ENCODE assay signal across 17 cellular contexts in the genomic region with DNA sequence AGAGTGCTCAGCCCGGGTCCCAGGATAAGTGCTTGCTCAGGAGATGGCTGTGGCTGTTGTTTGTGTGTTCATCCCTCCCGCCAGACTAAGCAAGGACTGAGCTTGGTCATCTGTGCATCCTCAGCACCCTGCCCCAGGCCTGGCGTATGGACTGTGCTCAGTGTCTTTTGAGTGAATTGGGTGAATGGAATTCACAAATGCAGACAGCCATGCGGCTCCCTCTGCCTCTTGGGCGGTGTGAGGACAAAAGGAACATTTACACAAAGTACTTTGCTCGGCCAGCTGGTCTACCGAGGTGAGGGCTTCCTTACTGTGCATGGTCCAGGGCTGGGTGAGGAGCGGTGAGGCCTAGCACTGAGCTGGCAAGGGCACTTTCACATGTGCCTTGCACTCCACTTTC.
"Had no signal": no experiment of that assay in that cellular context is flagged by ENCODE, and none has a peak within 500 bp of the region (broad histone marks: within the 10 kb centered on the region; RNA-seq: fewer than 3 reads in every experiment).

No MANE protein-coding gene starts in this region.

- H3K4me3 Mint-ChIP-seq: activated CD4-positive, alpha-beta memory T cell treated with anti-CD3 and anti-CD28 coated beads for 36 hours; activated naive CD8-positive, alpha-beta T cell treated with anti-CD3 and anti-CD28 coated beads for 36 hours; type B pancreatic cell had no signal

- H3K27me3 ChIP-seq: esophagus squamous epithelium had no signal

- H3K4me1 Mint-ChIP-seq: activated naive CD8-positive, alpha-beta T cell treated with anti-CD3 and anti-CD28 coated beads for 36 hours had no signal

- H3K9me3 ChIP-seq: esophagus squamous epithelium, psoas muscle had no signal

- H3K4me1 ChIP-seq: esophagus squamous epithelium, psoas muscle had no signal

- H3K4me3 ChIP-seq: esophagus squamous epithelium, lung, psoas muscle had no signal

- H3K9me3 Mint-ChIP-seq: activated CD4-positive, alpha-beta memory T cell treated with anti-CD3 and anti-CD28 coated beads for 36 hours; activated naive CD8-positive, alpha-beta T cell treated with anti-CD3 and anti-CD28 coated beads for 36 hours; type B pancreatic cell had no signal

- DNase-seq: activated CD4-positive, alpha-beta memory T cell treated with anti-CD3 and anti-CD28 coated beads for 36 hours; activated gamma-delta T cell treated with Interleukin-2 at 50 U/mL for 16 hours; activated naive CD8-positive, alpha-beta T cell treated with anti-CD3 and anti-CD28 coated beads for 36 hours; activated T-cell treated with anti-CD3 and anti-CD28 coated beads, Interleukin-2, amount 50 U/mL, for 48 hours; esophagus squamous epithelium; foreskin fibroblast; left colon; midbrain; occipital lobe; stimulated activated CD4-positive, alpha-beta T cell treated with anti-CD3 and anti-CD28 coated beads, Interleukin-12 subunit alpha, Interleukin-12 subunit beta, amount 100 ng/mL, for 4 hours; stimulated activated naive CD4-positive, alpha-beta T cell; substantia nigra had no signal

- H3K27ac Mint-ChIP-seq: activated CD4-positive, alpha-beta memory T cell treated with anti-CD3 and anti-CD28 coated beads for 36 hours; activated naive CD8-positive, alpha-beta T cell treated with anti-CD3 and anti-CD28 coated beads for 36 hours; type B pancreatic cell had no signal

- H3K36me3 ChIP-seq: esophagus squamous epithelium had no signal

- ATAC-seq: left colon, psoas muscle, sciatic nerve had no signal

- FAIRE-seq: bronchial epithelial cell had no signal

- H3K27ac ChIP-seq: esophagus squamous epithelium, psoas muscle had no signal

- H3K36me3 Mint-ChIP-seq: activated CD4-positive, alpha-beta memory T cell treated with anti-CD3 and anti-CD28 coated beads for 36 hours; activated naive CD8-positive, alpha-beta T cell treated with anti-CD3 and anti-CD28 coated beads for 36 hours; type B pancreatic cell had no signal
